ENCODE assay signal across 11 cellular contexts in genomic region chr9:98700801-98701200, GRCh38.
"Had no signal": no experiment of that assay in that cellular context is flagged by ENCODE, and none has a peak within 500 bp of the region (broad histone marks: within the 10 kb centered on the region; RNA-seq: fewer than 3 reads in every experiment).

No MANE protein-coding gene starts in this region.

- ATAC-seq: GM23338, HCT116 had no signal

- H3K9me3 Mint-ChIP-seq: GM23338, H9 had no signal

- H3K4me3 ChIP-seq: GM23248, GM23338, HAP-1 had no signal

- H3K4me1 Mint-ChIP-seq: GM23338 had no signal

- H2AFZ ChIP-seq: GM23248, GM23338 had no signal

- FAIRE-seq: H1, H54 had no signal

- H3K27ac ChIP-seq: GM23248 had no signal

- DNase-seq: GM23248, GOT3, H7, H9, HCEC 1CT, HFFc6 had no signal

- H3K9ac ChIP-seq: GM23248 had no signal

- H3K9me3 ChIP-seq: HAP-1 had no signal

- H3K4me1 ChIP-seq: HAP-1 had no signal

- H3K36me3 ChIP-seq: HAP-1 had no signal

- H3K4me3 Mint-ChIP-seq: GM23338, H9, HFFc6 had no signal

- H3K4me2 ChIP-seq: GM23338 had no signal

- H3K27ac Mint-ChIP-seq: GM23338, H9, HFFc6 had no signal
